ENCODE assay signal across 9 cellular contexts in the genomic region with DNA sequence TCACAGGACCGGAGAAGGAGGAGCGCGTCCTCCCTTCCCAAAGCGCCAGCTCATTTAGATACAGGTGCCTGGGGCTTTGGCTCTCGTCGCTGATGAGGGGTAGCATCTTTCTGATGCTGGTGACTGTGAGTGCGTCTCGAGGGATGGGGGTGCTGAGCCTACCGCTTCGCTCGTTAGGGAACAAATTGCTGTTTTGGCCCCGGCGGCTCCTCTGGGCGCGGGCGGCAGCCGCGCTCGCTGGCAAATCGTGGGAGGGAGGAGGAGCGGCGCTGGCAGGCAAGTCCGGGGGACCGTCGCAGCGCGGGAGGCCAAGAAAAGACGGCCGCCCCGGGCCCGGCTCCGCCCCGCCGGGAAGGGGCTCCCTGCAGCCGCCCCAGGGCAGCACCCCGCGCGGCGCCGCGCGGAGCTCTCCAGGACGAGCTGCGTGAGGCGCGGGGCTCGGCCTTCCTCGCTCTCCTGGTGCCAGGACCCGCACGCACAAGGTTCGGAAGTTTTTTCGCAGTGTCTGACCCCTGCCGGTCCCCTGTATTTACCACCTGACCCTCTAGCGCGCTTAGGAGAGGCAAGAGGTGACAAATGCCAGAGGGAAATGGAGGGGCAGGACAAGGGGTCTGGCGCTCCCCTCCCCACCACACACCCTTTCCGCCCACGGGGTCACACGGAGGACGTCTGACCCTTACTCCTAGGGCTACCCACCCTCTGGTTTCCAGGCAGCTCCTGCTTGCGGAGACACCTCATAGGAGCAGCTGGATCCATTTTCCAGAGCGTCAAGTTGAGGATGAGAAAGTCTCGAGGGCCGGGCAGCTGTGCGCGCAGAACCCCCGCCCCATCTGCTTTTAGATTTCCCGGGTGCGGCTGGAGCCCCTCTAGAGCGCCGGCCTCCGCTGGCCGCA. TPM values are rescaled to one million over a fixed set of nuclear protein-coding genes. Genes with fewer than 3 reads are reported as not detected.
DNase-seq lines count a peak whose midpoint lies in the region; ATAC-seq, FAIRE-seq and TF ChIP-seq lines count a peak whose summit lies in the region.
"Had no signal": no experiment of that assay in that cellular context is flagged by ENCODE, and none has a peak within 500 bp of the region (broad histone marks: within the 10 kb centered on the region; RNA-seq: fewer than 3 reads in every experiment).

No MANE protein-coding gene starts in this region.

- TF ChIP-seq CTCF in A673 (conservative IDR thresholded peaks at IDR 0.05; ENCODE audit: low read depth, low read length) (no peak), GM23338 (conservative IDR thresholded peaks at IDR 0.05; ENCODE audit: low read depth in 2 of 2) (peak in 1 of 2 experiments; percentile 17; a peak in 1 of 4 replicates), tibial nerve (IDR thresholded peaks at IDR 0.05) (no peak)

- POLR2A ChIA-PET in A673 (lab: Charles Lee; ENCODE audit: low non-redundant PET), result interaction anchor here (0.9 kb wide), 1 partner anchor 203 kb away, joined by 8 read pairs; no protein-coding TSS in a partner anchor

- peak overlapping the region; percentile 89 for H3K4me2 ChIP-seq in GM23338

- H3K4me3 Mint-ChIP-seq in GM23338, result peak overlapping the region; percentile 69
- peak overlapping the region; percentile 77 for H3K4me3 Mint-ChIP-seq in T-helper 2 cell treated with Interferon-gamma antibody and Interleukin-4, amounts not matched to agents 5 μg/mL and 100 μg/mL, for 36 hours

- no peaks in the 10 kb centered on the region; the same call in 1 of the 3 replicates for H3K9me3 Mint-ChIP-seq in GM23338
- no peaks in the 10 kb centered on the region for H3K9me3 Mint-ChIP-seq in T-helper 2 cell treated with Interferon-gamma antibody and Interleukin-4, amounts not matched to agents 5 μg/mL and 100 μg/mL, for 36 hours

- H3K27ac ChIP-seq in A673 (ENCODE audit: low read depth, low read length, poor library complexity, severe bottlenecking) (no peak overlapping the region), GM23338 (ENCODE audit: low read depth) (no peak overlapping the region), duodenal mucosa (ENCODE audit: low read depth, low read length) (no peak overlapping the region), muscle layer of colon (ENCODE audit: low read depth, low read length) (no peak overlapping the region), tibial nerve (no peak overlapping the region)

- H3F3A ChIP-seq in GM23338 (replicated peaks; ENCODE audit: low read depth), result no peaks in the 10 kb centered on the region

- peak; percentile 42 for DNase-seq in A673 (ENCODE audit: low spot score)
- peak; percentile 69 for DNase-seq in GM23338 (ENCODE audit: low spot score)
- DNase-seq in T-helper 2 cell treated with Interferon-gamma antibody and Interleukin-4, amounts not matched to agents 5 μg/mL and 100 μg/mL, for 36 hours (ENCODE audit: low spot score), result peak; percentile 39
- no peak for DNase-seq in tibial nerve (ENCODE audit: low spot score in 2 of 2)
- no peak for DNase-seq in GM19239 (ENCODE audit: insufficient read length, low spot score)

- H3K27me3 Mint-ChIP-seq in GM23338 (ENCODE audit: insufficient read depth, low read depth, poor library complexity), result peaks cover 75% of the 10 kb centered on the region
- peaks cover 57% of the 10 kb centered on the region for H3K27me3 Mint-ChIP-seq in T-helper 2 cell treated with Interferon-gamma antibody and Interleukin-4, amounts not matched to agents 5 μg/mL and 100 μg/mL, for 36 hours (ENCODE audit: low read depth)

- no peak overlapping the region for H3K9ac ChIP-seq in duodenal mucosa (ENCODE audit: low read depth in 1 of 2, low read length in 2 of 2)
- H3K9ac ChIP-seq in muscle layer of colon (ENCODE audit: low read length), result no peak overlapping the region

- H3K9me2 ChIP-seq in GM23338 (ENCODE audit: insufficient read depth), result no peaks in the 10 kb centered on the region

- WGBS in tibial nerve, 2 donors, result 0 to 1% methylated on average over 27 to 45 of the region's 73 CpGs

- peaks cover 4% of the 10 kb centered on the region; the same call in 1 of the 2 replicates for H4K20me1 ChIP-seq in GM23338 (replicated peaks; ENCODE audit: insufficient read depth)

- TF ChIP-seq EP300 in tibial nerve (IDR thresholded peaks at IDR 0.05), result no peak

- no peak overlapping the region for H3K27ac Mint-ChIP-seq in GM23338
- no peak overlapping the region for H3K27ac Mint-ChIP-seq in T-helper 2 cell treated with Interferon-gamma antibody and Interleukin-4, amounts not matched to agents 5 μg/mL and 100 μg/mL, for 36 hours

- ATAC-seq in GM23338 (peak; percentile 37), GM21825 (IDR thresholded peaks at IDR 0.05; ENCODE audit: unreplicated experiment) (no peak)

- H3K36me3 Mint-ChIP-seq in GM23338 (ENCODE audit: low read depth), result no peaks in the 10 kb centered on the region; the same call in 2 of the 3 replicates
- no peaks in the 10 kb centered on the region for H3K36me3 Mint-ChIP-seq in T-helper 2 cell treated with Interferon-gamma antibody and Interleukin-4, amounts not matched to agents 5 μg/mL and 100 μg/mL, for 36 hours (ENCODE audit: low read depth)

- H3K36me3 ChIP-seq in A673 (ENCODE audit: insufficient read depth, low read length, poor library complexity, severe bottlenecking) (no peaks in the 10 kb centered on the region), GM23338 (ENCODE audit: insufficient read depth) (no peaks in the 10 kb centered on the region; the same call in 1 of the 2 replicates), duodenal mucosa (ENCODE audit: control insufficient read depth in 1 of 2, insufficient read depth in 2 of 2, low read length in 2 of 2) (no peaks in the 10 kb centered on the region), muscle layer of colon (ENCODE audit: insufficient read depth, low read length) (no peaks in the 10 kb centered on the region), tibial nerve (no peaks in the 10 kb centered on the region)

- CTCF ChIA-PET in A673 (lab: Charles Lee), result interaction anchor here (0.6 to 0.7 kb wide), 2 partner anchors 86 to 179 kb away, joined by 3 to 5 read pairs; a partner anchor contains a TSS

- peak overlapping the region; percentile 60 for H3K4me3 ChIP-seq in A673 (ENCODE audit: low read depth, low read length, poor library complexity, severe bottlenecking)
- H3K4me3 ChIP-seq in GM23338, result peak overlapping the region; percentile 63
- peak overlapping the region; percentile 59 to 63 for H3K4me3 ChIP-seq in duodenal mucosa (ENCODE audit: low read depth in 1 of 2, low read length in 2 of 2)
- peak overlapping the region; percentile 51 to 69 for H3K4me3 ChIP-seq in muscle layer of colon (ENCODE audit: low read depth in 1 of 2, low read length in 2 of 2)
- H3K4me3 ChIP-seq in tibial nerve, result peak overlapping the region; percentile 21 to 56 (median 48)

- intact Hi-C loops in A673 (cut with micrococcal nuclease; ENCODE audit: unreplicated experiment), result no loop called here

- no peaks in the 10 kb centered on the region for H3K9me3 ChIP-seq in A673 (ENCODE audit: low read depth, low read length, poor library complexity, severe bottlenecking)
- no peaks in the 10 kb centered on the region for H3K9me3 ChIP-seq in duodenal mucosa (ENCODE audit: control insufficient read depth in 1 of 2, low read length in 2 of 2)
- no peaks in the 10 kb centered on the region for H3K9me3 ChIP-seq in muscle layer of colon (ENCODE audit: low read length)
- H3K9me3 ChIP-seq in tibial nerve, result no peaks in the 10 kb centered on the region

- H3K27me3 ChIP-seq in A673 (replicated peaks; ENCODE audit: insufficient read depth, low read depth, low read length, poor library complexity), result no peaks in the 10 kb centered on the region
- peaks cover 90% of the 10 kb centered on the region for H3K27me3 ChIP-seq in GM23338 (ENCODE audit: insufficient read depth)
- peaks cover 29 to 40% of the 10 kb centered on the region in 2 donors for H3K27me3 ChIP-seq in duodenal mucosa (ENCODE audit: control insufficient read depth in 1 of 2, insufficient read depth in 2 of 2, low read length in 2 of 2)
- H3K27me3 ChIP-seq in muscle layer of colon (ENCODE audit: control insufficient read depth in 1 of 2, insufficient read depth in 2 of 2, low read length in 2 of 2), result peaks cover 24 to 38% of the 10 kb centered on the region in 2 donors
- H3K27me3 ChIP-seq in tibial nerve, result peaks cover 2 to 49% of the 10 kb centered on the region in 2 donors

- H3K4me1 Mint-ChIP-seq in GM23338, result peaks cover 27% of the 10 kb centered on the region
- H3K4me1 Mint-ChIP-seq in T-helper 2 cell treated with Interferon-gamma antibody and Interleukin-4, amounts not matched to agents 5 μg/mL and 100 μg/mL, for 36 hours (ENCODE audit: low read depth), result peaks cover 15% of the 10 kb centered on the region

- no peaks in the 10 kb centered on the region for H3K79me2 ChIP-seq in GM23338 (replicated peaks; ENCODE audit: insufficient read depth)

- no TSS peak for BruUV-seq in A673 (replicated peaks; lab: Mats Ljungman, UMichigan)

- no peak for TF ChIP-seq POLR2A in tibial nerve (IDR thresholded peaks at IDR 0.05)

- no peak for FAIRE-seq in GM19239 (lab: Jason Lieb, UNC)
- FAIRE-seq: endometrium had no signal

- H2AFZ ChIP-seq in GM23338, result peak overlapping the region; percentile 94

- H3K4me1 ChIP-seq in A673 (ENCODE audit: insufficient read depth, low read length, poor library complexity, severe bottlenecking) (peaks cover 11% of the 10 kb centered on the region), GM23338 (ENCODE audit: insufficient read depth) (peaks cover 17% of the 10 kb centered on the region), duodenal mucosa (ENCODE audit: control insufficient read depth in 1 of 2, insufficient read depth in 2 of 2, low read length in 2 of 2) (peaks cover 9 to 10% of the 10 kb centered on the region in 2 donors), muscle layer of colon (ENCODE audit: insufficient read depth, low read length) (peaks cover 11% of the 10 kb centered on the region), tibial nerve (peaks cover 0 to 30% (median 13%) of the 10 kb centered on the region in 4 donors)

TF ChIP-seq in GM23338, 12 proteins besides CTCF, POLR2A, EP300 and RAD21 (continues in another document):
- TF ChIP-seq ZNF114 (CRISPR knock-in tag; IDR thresholded peaks at IDR 0.05) (no peak), EZH2phosphoT487 (IDR thresholded peaks at IDR 0.05; ENCODE audit: unreplicated experiment) (peak; percentile 78), EZH2 (IDR thresholded peaks at IDR 0.05; ENCODE audit: low read depth, unreplicated experiment) (peak; percentile 85)

RNA-seq across cellular contexts. Expression of a gene that starts 0.9 kb away (rescaled TPM):
- 4.0 and 4.5 TPM in 2 replicates for total RNA-seq in A673 (2021)
- 0.12 and 0.52 TPM in 2 replicates for total RNA-seq in GM23338 (2014; rRNA removed; shearing (Covaris generic))
- 0.21 and 0.28 TPM in 2 replicates for polyA plus RNA-seq in GM23338 (2016; fragmentation: Nextera tagmentation; extraction: Ambion mirVana)
- under 1 TPM in 2 of 4 donors, not detected in 2; 0.21 to 0.30 TPM for total RNA-seq in tibial nerve

RNA-seq across cellular contexts. Expression of a gene that starts 30.0 kb away (rescaled TPM):
- total RNA-seq in A673 (2021), result 79.6 and 84.3 TPM in 2 replicates
- 97.6 and 105 TPM in 2 replicates for total RNA-seq in GM23338 (2014; rRNA removed; shearing (Covaris generic))
- 134 and 139 TPM in 2 replicates for polyA plus RNA-seq in GM23338 (2016; fragmentation: Nextera tagmentation; extraction: Ambion mirVana)
- total RNA-seq in tibial nerve, result 10 to 100 TPM; 42.0 to 67.2 (median 64.5) TPM

Comparison
In these comparisons a context has a peak if more than half of its experiments do, and no peak if none do; other contexts are left out.
1. DNase-seq: peak in A673 (single experiment), GM23338 (single experiment) and T-helper 2 cell treated with Interferon-gamma antibody and Interleukin-4, amounts not matched to agents 5 μg/mL and 100 μg/mL, for 36 hours (single experiment); none in tibial nerve (0 of 2) and GM19239 (single experiment).
2. Peak in every context shown above with its lines, with median percentiles within 50 percentile points of each other: H3K4me3 ChIP-seq.